32 cellular contexts compared by ENCODE assay signal in the genomic region with DNA sequence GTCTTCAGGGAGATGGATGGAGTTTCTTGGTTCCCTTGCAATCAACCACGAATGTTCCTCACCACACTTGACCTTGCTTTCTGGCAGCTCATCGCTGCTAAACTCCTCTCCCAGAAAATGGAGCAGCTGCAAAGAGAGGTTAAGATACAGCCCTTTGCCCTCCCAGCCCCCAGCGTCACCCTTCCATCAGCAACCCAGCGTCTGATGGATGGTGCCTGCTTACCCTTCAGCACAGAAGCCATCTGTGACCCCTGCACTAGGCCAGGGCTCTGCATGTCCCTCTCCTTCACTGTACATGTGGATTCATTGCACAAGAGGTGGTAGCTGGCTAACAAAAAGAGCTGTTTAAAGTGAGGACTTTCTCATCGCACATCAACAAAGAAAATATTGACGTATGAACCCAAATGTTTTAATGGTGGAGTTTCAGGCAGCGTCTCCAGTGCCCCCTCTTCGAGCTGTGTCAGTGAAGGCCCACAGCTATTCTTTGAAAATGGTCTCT. TPM values are rescaled to one million over a fixed set of nuclear protein-coding genes. Genes with fewer than 3 reads are reported as not detected.
"Had no signal": no experiment of that assay in that cellular context is flagged by ENCODE, and none has a peak within 500 bp of the region (broad histone marks: within the 10 kb centered on the region; RNA-seq: fewer than 3 reads in every experiment).

No MANE protein-coding gene starts in this region.

- H3K9me3 ChIP-seq: ascending aorta, MG63, SJCRH30 had no signal

- H3K36me3 Mint-ChIP-seq: activated naive CD4-positive, alpha-beta T cell treated with anti-CD3 and anti-CD28 coated beads, Interleukin-2, amount 50 U/mL, for 24 hours; activated naive CD8-positive, alpha-beta T cell treated with anti-CD3 and anti-CD28 coated beads, Interleukin-2, amount 10 ng/mL, durations not matched to agents 7 days and 5 days had no signal

- ATAC-seq: Panc1 had no signal

- H3K27ac ChIP-seq: ascending aorta, cardiac muscle cell, SJCRH30, SK-N-MC had no signal

- H3K4me3 Mint-ChIP-seq: activated CD4-positive, alpha-beta T cell treated with anti-CD3 and anti-CD28 coated beads, Interleukin-2, amount 10 ng/mL, durations not matched to agents 24 days and 14 days; activated CD8-positive, alpha-beta T cell treated with anti-CD3 and anti-CD28 coated beads for 36 hours; activated naive CD4-positive, alpha-beta T cell treated with anti-CD3 and anti-CD28 coated beads, Interleukin-2, amount 50 U/mL, for 24 hours; activated naive CD8-positive, alpha-beta T cell treated with anti-CD3 and anti-CD28 coated beads, Interleukin-2, amount 10 ng/mL, durations not matched to agents 7 days and 5 days; activated T-cell treated with anti-CD3 and anti-CD28 coated beads, Interleukin-2, amount 50 U/mL, for 72 hours; activated T-helper 17 cell treated with anti-CD3 and anti-CD28 coated beads, Interleukin-2, amount 50 U/mL, for 72 hours had no signal

- H3K36me3 ChIP-seq: ascending aorta, cardiac muscle cell, MG63, SJCRH30 had no signal

- H3K4me1 ChIP-seq: ascending aorta, SJCRH30 had no signal

- FAIRE-seq: TTC549 had no signal

- H3K4me1 Mint-ChIP-seq: activated T-helper 17 cell treated with anti-CD3 and anti-CD28 coated beads, Interleukin-2, amount 50 U/mL, for 72 hours had no signal

- DNase-seq: activated CD4-positive, alpha-beta T cell treated with anti-CD3 and anti-CD28 coated beads, Interleukin-2, amount 10 ng/mL, durations not matched to agents 24 days and 14 days; activated CD4-positive, alpha-beta T cell treated with anti-CD3 and anti-CD28 coated beads, Interleukin-2, amount 50 U/mL, for 4 hours; activated CD8-positive, alpha-beta T cell treated with anti-CD3 and anti-CD28 coated beads for 36 hours; activated effector memory CD4-positive, alpha-beta T cell treated with anti-CD3 and anti-CD28 coated beads, Interleukin-2, amount 50 U/mL, for 16 hours; activated naive CD4-positive, alpha-beta T cell treated with Interleukin-2 at 50 U/mL for 16 hours; activated naive CD8-positive, alpha-beta T cell treated with anti-CD3 and anti-CD28 coated beads, Interleukin-2, amount 10 ng/mL, durations not matched to agents 7 days and 5 days; activated T-cell treated with anti-CD3 and anti-CD28 coated beads, Interleukin-2, amount 50 U/mL, for 1 hour; activated T-cell treated with anti-CD3 and anti-CD28 coated beads, Interleukin-2, amount 50 U/mL, for 72 hours; amygdala; Kasumi-1; KG1; NCI-H1092; NCI-H1436 treated with DMSO at 0.1 percent for 48 hours; NCI-H1694 treated with DMSO at 0.1 percent for 48 hours; NCI-H2029; NCI-H345; NCI-H524 treated with DMSO at 0.1 percent for 48 hours; SHP77; SJCRH30 had no signal

- H3K27me3 Mint-ChIP-seq: activated CD4-positive, alpha-beta T cell treated with anti-CD3 and anti-CD28 coated beads, Interleukin-2, amount 10 ng/mL, durations not matched to agents 24 days and 14 days; activated CD8-positive, alpha-beta T cell treated with anti-CD3 and anti-CD28 coated beads for 36 hours; activated naive CD4-positive, alpha-beta T cell treated with anti-CD3 and anti-CD28 coated beads, Interleukin-2, amount 50 U/mL, for 24 hours; activated T-helper 17 cell treated with anti-CD3 and anti-CD28 coated beads, Interleukin-2, amount 50 U/mL, for 72 hours had no signal

- H3K9me3 Mint-ChIP-seq: activated CD4-positive, alpha-beta T cell treated with anti-CD3 and anti-CD28 coated beads, Interleukin-2, amount 10 ng/mL, durations not matched to agents 24 days and 14 days; activated CD8-positive, alpha-beta T cell treated with anti-CD3 and anti-CD28 coated beads for 36 hours; activated naive CD4-positive, alpha-beta T cell treated with anti-CD3 and anti-CD28 coated beads, Interleukin-2, amount 50 U/mL, for 24 hours; activated naive CD8-positive, alpha-beta T cell treated with anti-CD3 and anti-CD28 coated beads, Interleukin-2, amount 10 ng/mL, durations not matched to agents 7 days and 5 days; activated T-cell treated with anti-CD3 and anti-CD28 coated beads, Interleukin-2, amount 50 U/mL, for 72 hours; activated T-helper 17 cell treated with anti-CD3 and anti-CD28 coated beads, Interleukin-2, amount 50 U/mL, for 72 hours had no signal

- H3K27ac Mint-ChIP-seq: activated CD4-positive, alpha-beta T cell treated with anti-CD3 and anti-CD28 coated beads, Interleukin-2, amount 10 ng/mL, durations not matched to agents 24 days and 14 days; activated CD8-positive, alpha-beta T cell treated with anti-CD3 and anti-CD28 coated beads for 36 hours; activated naive CD4-positive, alpha-beta T cell treated with anti-CD3 and anti-CD28 coated beads, Interleukin-2, amount 50 U/mL, for 24 hours; activated naive CD8-positive, alpha-beta T cell treated with anti-CD3 and anti-CD28 coated beads, Interleukin-2, amount 10 ng/mL, durations not matched to agents 7 days and 5 days; activated T-cell treated with anti-CD3 and anti-CD28 coated beads, Interleukin-2, amount 50 U/mL, for 72 hours; activated T-helper 17 cell treated with anti-CD3 and anti-CD28 coated beads, Interleukin-2, amount 50 U/mL, for 72 hours had no signal

- H3K4me3 ChIP-seq: ascending aorta, cardiac muscle cell, MG63, SJCRH30, SK-N-MC had no signal

- H3K27me3 ChIP-seq: ascending aorta, cardiac muscle cell, MG63, SJCRH30 had no signal

RNA-seq across cellular contexts. Expression of a gene that starts 12.3 kb away (rescaled TPM):
- total RNA-seq: activated CD4-positive, alpha-beta T cell treated with anti-CD3 and anti-CD28 coated beads, Interleukin-2, amount 10 ng/mL, durations not matched to agents 24 days and 14 days; activated CD8-positive, alpha-beta memory T cell treated with anti-CD3 and anti-CD28 coated beads for 36 hours; activated CD8-positive, alpha-beta T cell treated with anti-CD3 and anti-CD28 coated beads for 36 hours; activated naive CD8-positive, alpha-beta T cell treated with anti-CD3 and anti-CD28 coated beads, Interleukin-2, amount 10 ng/mL, durations not matched to agents 7 days and 5 days; activated T-cell treated with anti-CD3 and anti-CD28 coated beads, Interleukin-2, amount 50 U/mL, for 72 hours; activated T-helper 17 cell treated with anti-CD3 and anti-CD28 coated beads, Interleukin-2, amount 50 U/mL, for 72 hours; cardiac muscle cell; NCI-H460; RPMI7951; SJCRH30; T-helper 1 cell treated with Interleukin-12 subunit alpha and Interleukin-12 subunit beta and Interleukin-4 antibody, amounts not matched to agents 30 ng/mL and 1 ng/mL, for 36 hours; T-helper 2 cell treated with Interferon-gamma antibody and Interleukin-4, amounts not matched to agents 100 ng/mL and 5 ng/mL, for 36 hours had no signal
- polyA plus RNA-seq: cardiac muscle cell had no signal

RNA-seq across cellular contexts. Expression of a gene that starts 54.6 kb away (rescaled TPM):
- total RNA-seq: activated CD4-positive, alpha-beta T cell treated with anti-CD3 and anti-CD28 coated beads, Interleukin-2, amount 10 ng/mL, durations not matched to agents 24 days and 14 days; activated CD8-positive, alpha-beta memory T cell treated with anti-CD3 and anti-CD28 coated beads for 36 hours; activated CD8-positive, alpha-beta T cell treated with anti-CD3 and anti-CD28 coated beads for 36 hours; activated naive CD8-positive, alpha-beta T cell treated with anti-CD3 and anti-CD28 coated beads, Interleukin-2, amount 10 ng/mL, durations not matched to agents 7 days and 5 days; activated T-cell treated with anti-CD3 and anti-CD28 coated beads, Interleukin-2, amount 50 U/mL, for 72 hours; activated T-helper 17 cell treated with anti-CD3 and anti-CD28 coated beads, Interleukin-2, amount 50 U/mL, for 72 hours; ascending aorta; cardiac muscle cell; NCI-H460; T-helper 1 cell treated with Interleukin-12 subunit alpha and Interleukin-12 subunit beta and Interleukin-4 antibody, amounts not matched to agents 30 ng/mL and 1 ng/mL, for 36 hours; T-helper 2 cell treated with Interferon-gamma antibody and Interleukin-4, amounts not matched to agents 100 ng/mL and 5 ng/mL, for 36 hours had no signal
- polyA plus RNA-seq: cardiac muscle cell had no signal
